13 cellular contexts compared by ENCODE assay signal in genomic region chr1:25259813-25260212, GRCh38. TPM values are rescaled to one million over a fixed set of nuclear protein-coding genes. Genes with fewer than 3 reads are reported as not detected.
DNase-seq lines count a peak whose midpoint lies in the region; ATAC-seq, FAIRE-seq and TF ChIP-seq lines count a peak whose summit lies in the region.
"Not testable (repeated sequence)": the region's sequence is repeated elsewhere in the genome, so short reads cannot be mapped to it uniquely, and the experiment has no call there.
"Had no signal": no experiment of that assay in that cellular context is flagged by ENCODE, and none has a peak within 500 bp of the region (broad histone marks: within the 10 kb centered on the region; RNA-seq: fewer than 3 reads in every experiment).

No MANE protein-coding gene starts in this region.

- not testable (repeated sequence) for H3K79me2 ChIP-seq in PC-3 (ENCODE audit: low read length); K562 (ENCODE audit: control insufficient read depth, insufficient read depth, low read length)

- POLR2A ChIA-PET in CD8-positive, alpha-beta memory T cell (lab: Charles Lee), result interaction anchor here (1.6 kb wide), 1 partner anchor 13 kb away, joined by 5 read pairs; the partner anchor contains the start of gene RSRP1
- POLR2A ChIA-PET in HEK293 (lab: Yijun Ruan, JAX) (interaction anchor here (0.6 kb wide), 1 partner anchor 12 kb away, joined by 3 read pairs; the partner anchor contains the start of gene RSRP1), PC-3 (lab: Charles Lee; ENCODE audit: unreplicated experiment) (interaction anchor here (0.6 kb wide), 1 partner anchor 54 kb away, joined by 6 read pairs; no protein-coding TSS in a partner anchor), K562 (lab: Yijun Ruan, JAX) (interaction anchor here (0.7 kb wide), 1 partner anchor 12 kb away, joined by 5 read pairs; the partner anchor contains the start of gene RSRP1)
- POLR2A ChIA-PET in activated CD4-positive, alpha-beta T cell treated with anti-CD3 and anti-CD28 coated beads for 36 hours (lab: Charles Lee), result interaction anchor here (0.6 to 1.5 kb wide), 2 partner anchors 20 to 28 kb away, joined by 3 read pairs; partner anchors contain the start of gene SYF2

- peak overlapping the region in 6 of 8 donors; percentile 15 to 74 (median 52) for H3K27ac Mint-ChIP-seq in CD8-positive, alpha-beta memory T cell
- H3K27ac Mint-ChIP-seq in activated CD4-positive, alpha-beta T cell treated with anti-CD3 and anti-CD28 coated beads for 36 hours, result peak overlapping the region; percentile 19

- not testable (repeated sequence) for H3K9me3 Mint-ChIP-seq in CD8-positive, alpha-beta memory T cell; activated CD4-positive, alpha-beta T cell treated with anti-CD3 and anti-CD28 coated beads for 36 hours (ENCODE audit: low read depth)

- not testable (repeated sequence) for H3K9me3 ChIP-seq in CD8-positive, alpha-beta memory T cell (ENCODE audit: low read length); HEK293 (ENCODE audit: control insufficient read depth, insufficient read depth, low read depth, low read length); PC-3 (ENCODE audit: low read length); K562 (replicated peaks; ENCODE audit: control insufficient read depth, insufficient read depth, low read depth, low read length)

- intact Hi-C loops in PC-3 (cut with micrococcal nuclease); activated CD4-positive, alpha-beta T cell treated with anti-CD3 and anti-CD28 coated beads for 36 hours (cut with DNase I, micrococcal nuclease); K562 (cut with micrococcal nuclease): not testable (repeated sequence)

- peak in 1 of 2 experiments; percentile 51; a peak in 2 of 4 replicates for TF ChIP-seq RAD21 in K562 (CRISPR knock-in tag; conservative IDR thresholded peaks at IDR 0.05 in 1 of 2, IDR thresholded peaks at IDR 0.05 in 1 of 2)

- not testable (repeated sequence) for H3K4me3 Mint-ChIP-seq in CD8-positive, alpha-beta memory T cell; activated CD4-positive, alpha-beta T cell treated with anti-CD3 and anti-CD28 coated beads for 36 hours

- peaks cover 21 to 60% (median 26%) of the 10 kb centered on the region in 3 donors for H3K4me1 Mint-ChIP-seq in CD8-positive, alpha-beta memory T cell
- peaks cover 18% of the 10 kb centered on the region for H3K4me1 Mint-ChIP-seq in activated CD4-positive, alpha-beta T cell treated with anti-CD3 and anti-CD28 coated beads for 36 hours

- WGBS in K562 (ENCODE audit: insufficient coverage, low coverage, missing lambda C conversion rate), result 31% methylated on average over 5 of the region's 7 CpGs

- H3K27me3 ChIP-seq in CD8-positive, alpha-beta memory T cell (ENCODE audit: insufficient read depth, low read length, poor library complexity, severe bottlenecking); PC-3 (ENCODE audit: low read length); K562 (ENCODE audit: control insufficient read depth in 2 of 2, insufficient read depth in 2 of 2, low read length in 2 of 2): not testable (repeated sequence)

- H3K4me1 ChIP-seq in CD8-positive, alpha-beta memory T cell (ENCODE audit: insufficient read depth, low read length); HEK293 (ENCODE audit: control insufficient read depth, insufficient read depth, low read length); K562 (replicated peaks in 1 of 2; ENCODE audit: control insufficient read depth in 2 of 2, insufficient read depth in 2 of 2, low read length in 2 of 2): not testable (repeated sequence)
- peaks cover 18% of the 10 kb centered on the region for H3K4me1 ChIP-seq in PC-3 (ENCODE audit: insufficient read depth, low read length)

- H3K27me3 Mint-ChIP-seq in CD8-positive, alpha-beta memory T cell; activated CD4-positive, alpha-beta T cell treated with anti-CD3 and anti-CD28 coated beads for 36 hours: not testable (repeated sequence)

- not testable (repeated sequence) for H3K4me3 ChIP-seq in CD8-positive, alpha-beta memory T cell (ENCODE audit: low read length); HEK293 (ENCODE audit: low read depth, low read length); PC-3 (ENCODE audit: low read length); K562

- ATAC-seq in PC-3, result peak; percentile 96
- ATAC-seq in activated CD4-positive, alpha-beta T cell treated with anti-CD3 and anti-CD28 coated beads for 36 hours, result peak; percentile 92
- ATAC-seq in K562, result peak; percentile 84

- peaks cover 0 to 30% (median 4%) of the 10 kb centered on the region in 3 donors for H3K36me3 Mint-ChIP-seq in CD8-positive, alpha-beta memory T cell
- H3K36me3 Mint-ChIP-seq in activated CD4-positive, alpha-beta T cell treated with anti-CD3 and anti-CD28 coated beads for 36 hours (ENCODE audit: low read depth), result peaks cover 10% of the 10 kb centered on the region

- H3K9me1 ChIP-seq in K562 (ENCODE audit: control insufficient read depth, insufficient read depth, low read length), result not testable (repeated sequence)

- in situ Hi-C loops in K562 (cut with MboI), result loop anchor here (5.0 kb wide), 1 partner anchor 87 kb away; no protein-coding TSS in a partner anchor

- peak; percentile 35; the same call in 1 of the 2 replicates for TF ChIP-seq CTCF in HEK293 (tag by site-specific recombination; IDR thresholded peaks at IDR 0.05)
- peak; percentile 29; the same call in 1 of the 2 replicates for TF ChIP-seq CTCF in PC-3 (conservative IDR thresholded peaks at IDR 0.05; ENCODE audit: low read depth, low read length)
- peak; percentile 31 to 46 (median 32); a peak in 2 of 6 replicates for TF ChIP-seq CTCF in K562 (IDR thresholded peaks at IDR 0.05 in 2 of 3, conservative IDR thresholded peaks at IDR 0.05 in 1 of 3; ENCODE audit: insufficient read depth in 2 of 3, low read depth in 1 of 3, low read length in 3 of 3)

- not testable (repeated sequence) for DNase-seq in CD8-positive, alpha-beta memory T cell; activated CD4-positive, alpha-beta T cell treated with anti-CD3 and anti-CD28 coated beads for 36 hours; K562 (ENCODE audit: extremely low read depth in 1 of 4, low spot score in 3 of 4)
- DNase-seq in PC-3, result peak; percentile 56
- peak; percentile 48 for DNase-seq in fibroblast of gingiva (ENCODE audit: low read depth)
- DNase-seq in lung microvascular endothelial cell (ENCODE audit: low read depth in 2 of 2), result peak; percentile 48 to 67
- DNase-seq in stromal cell of bone marrow (ENCODE audit: low read depth), result peak; percentile 16

- H4K20me1 ChIP-seq in PC-3 (ENCODE audit: low read length); K562 (replicated peaks; ENCODE audit: control insufficient read depth, insufficient read depth, low read length): not testable (repeated sequence)

- not testable (repeated sequence) for H3K9ac ChIP-seq in PC-3 (ENCODE audit: low read length); K562 (ENCODE audit: insufficient read depth in 1 of 2, low read depth in 2 of 2, low read length in 2 of 2)

- TF ChIP-seq EP300 in K562 (IDR thresholded peaks at IDR 0.05; ENCODE audit: low read length), result not testable (repeated sequence)

- peak; percentile 83 for FAIRE-seq in K562 (lab: Jason Lieb, UNC)

- not testable (repeated sequence) for H2AFZ ChIP-seq in PC-3 (ENCODE audit: low read length); K562 (ENCODE audit: low read depth, low read length)

- not testable (repeated sequence) for TF ChIP-seq POLR2A in K562 (conservative IDR thresholded peaks at IDR 0.05)

- not testable (repeated sequence) for H3K27ac ChIP-seq in CD8-positive, alpha-beta memory T cell (ENCODE audit: low read depth, low read length); HEK293 (ENCODE audit: extremely low read depth, low read depth, low read length); K562 (ENCODE audit: extremely low read depth, low read depth, low read length)
- H3K27ac ChIP-seq in PC-3 (ENCODE audit: low read length), result peak overlapping the region; percentile 74

- CTCF ChIA-PET in CD8-positive, alpha-beta memory T cell (lab: Charles Lee); activated CD4-positive, alpha-beta T cell treated with anti-CD3 and anti-CD28 coated beads for 36 hours (lab: Charles Lee); K562 (lab: Yijun Ruan, JAX; ENCODE audit: low intra/inter-chr PET ratio): not testable (repeated sequence)
- CTCF ChIA-PET in HEK293 (lab: Yijun Ruan, JAX) (interaction anchor here (0.5 to 0.6 kb wide), 2 partner anchors 144 to 1495 kb away, joined by 4 to 5 read pairs; no protein-coding TSS in a partner anchor), PC-3 (lab: Charles Lee) (interaction anchor here (0.7 kb wide), 1 partner anchor 24 kb away, joined by 3 read pairs; no protein-coding TSS in a partner anchor)

- H3K9me2 ChIP-seq in PC-3 (replicated peaks; ENCODE audit: low read length), result not testable (repeated sequence)

- H3F3A ChIP-seq in PC-3 (ENCODE audit: low read length, unreplicated experiment), result not testable (repeated sequence)

- BruUV-seq in PC-3 (replicated peaks; lab: Mats Ljungman, UMichigan); K562 (replicated peaks; lab: Mats Ljungman, UMichigan): not testable (repeated sequence)

- H3K36me3 ChIP-seq in CD8-positive, alpha-beta memory T cell (ENCODE audit: insufficient read depth, low read length); HEK293 (ENCODE audit: control insufficient read depth in 2 of 2, insufficient read depth in 1 of 2, low read length in 2 of 2); PC-3 (ENCODE audit: low read depth, low read length); K562 (ENCODE audit: control insufficient read depth, insufficient read depth, low read length): not testable (repeated sequence)

- peak overlapping the region; percentile 49 for H3K4me2 ChIP-seq in PC-3 (ENCODE audit: low read length)
- not testable (repeated sequence) for H3K4me2 ChIP-seq in K562 (ENCODE audit: insufficient read depth, low read length)

RNA-seq across cellular contexts. Expression of gene RHD, which starts 12.5 kb away (rescaled TPM):
- total RNA-seq in CD8-positive, alpha-beta memory T cell, result not detected
- polyA plus RNA-seq in CD8-positive, alpha-beta memory T cell, result 0.46 TPM
- not detected in 2 replicates for total RNA-seq in PC-3 (2014; rRNA removed)
- total RNA-seq in activated CD4-positive, alpha-beta T cell treated with anti-CD3 and anti-CD28 coated beads for 36 hours, result not detected
- total RNA-seq in K562 (2011; cell fraction: chromatin; rRNA removed; ENCODE audit: low replicate concordance), result 50.0 and 64.3 TPM in 2 replicates
- 69.5 and 85.3 TPM in 2 replicates for total RNA-seq in K562 (2011; cell fraction: nucleolus; rRNA removed)
- total RNA-seq in K562 (2011; cell fraction: nucleoplasm; rRNA removed), result 63.5 and 69.1 TPM in 2 replicates
- 9.4 and 12.8 TPM in 2 replicates for total RNA-seq in K562 (2014; rRNA removed)
- total RNA-seq in K562 (2014; rRNA removed; fragmentation: Illumina TruSeq; extraction: Trizol), result 12.2 and 15.7 TPM in 2 replicates
- 11.8 and 13.0 TPM in 2 replicates for total RNA-seq in K562 (2015; rRNA removed; fragmentation: Illumina TruSeq; extraction: Trizol)
- 17.5 and 17.8 TPM in 2 replicates for total RNA-seq in K562 (2021)
- 15.0 and 28.8 TPM in 2 replicates for polyA plus RNA-seq in K562 (2011; rRNA removed)
- 15.4 and 22.6 TPM in 2 replicates for polyA plus RNA-seq in K562 (2011; cell fraction: cytosol; rRNA removed)
- 16.8 and 18.6 TPM in 2 replicates for polyA plus RNA-seq in K562 (2011; cell fraction: nucleus; rRNA removed)
- 13.8 and 23.5 TPM in 2 replicates for polyA plus RNA-seq in K562 (2012)
- 13.5 and 13.6 TPM in 2 replicates for polyA plus RNA-seq in K562 (2014; fragmentation: Illumina TruSeq; extraction: Trizol)
- polyA plus RNA-seq in K562 (2014; fragmentation: Nextera tagmentation; extraction: Ambion mirVana), result 10 to 100 TPM; 32.4 TPM
- 8.8 and 9.1 TPM in 2 replicates for polyA plus RNA-seq in K562 (2014; rRNA removed)
- 58.4 and 72.4 TPM in 2 replicates for polyA minus RNA-seq in K562 (2011; rRNA and poly(A)+ RNA removed)
- polyA minus RNA-seq in K562 (2011; cell fraction: cytosol; rRNA and poly(A)+ RNA removed), result 17.1 and 20.4 TPM in 2 replicates
- polyA minus RNA-seq in K562 (2011; cell fraction: nucleus; rRNA and poly(A)+ RNA removed), result 16.2 and 28.3 TPM in 2 replicates
- 0.20 and 0.44 TPM in 2 replicates for total RNA-seq in lung microvascular endothelial cell
- total RNA-seq: G401, left colon, Peyer's patch, prostate gland, WTC11 had no signal

RNA-seq across cellular contexts. Expression of gene RSRP1, which starts 12.6 kb away (rescaled TPM):
- total RNA-seq in CD8-positive, alpha-beta memory T cell, result 100 to 1,000 TPM; 116 to 124 TPM
- polyA plus RNA-seq in CD8-positive, alpha-beta memory T cell, result 47.5 TPM
- total RNA-seq in PC-3 (2014; rRNA removed) (46.8 and 49.4 TPM in 2 replicates), K562 (2014; rRNA removed) (130 and 138 TPM in 2 replicates), K562 (2014; rRNA removed; fragmentation: Illumina TruSeq; extraction: Trizol) (180 and 197 TPM in 2 replicates), K562 (2015; rRNA removed; fragmentation: Illumina TruSeq; extraction: Trizol) (164 and 183 TPM in 2 replicates), K562 (2021) (146 and 159 TPM in 2 replicates), lung microvascular endothelial cell (71.7 and 154 TPM in 2 replicates)
- 100 to 1,000 TPM in 1 of 2 experiments, 10 to 100 TPM in 1; 86.8 to 120 TPM for total RNA-seq in activated CD4-positive, alpha-beta T cell treated with anti-CD3 and anti-CD28 coated beads for 36 hours
- 639 and 767 TPM in 2 replicates for total RNA-seq in K562 (2011; cell fraction: chromatin; rRNA removed; ENCODE audit: low replicate concordance)
- total RNA-seq in K562 (2011; cell fraction: nucleolus; rRNA removed), result 540 and 629 TPM in 2 replicates
- 507 and 548 TPM in 2 replicates for total RNA-seq in K562 (2011; cell fraction: nucleoplasm; rRNA removed)
- polyA plus RNA-seq in K562 (2011; rRNA removed) (195 and 220 TPM in 2 replicates), K562 (2014; fragmentation: Illumina TruSeq; extraction: Trizol) (96.2 and 113 TPM in 2 replicates), K562 (2014; fragmentation: Nextera tagmentation; extraction: Ambion mirVana) (10 to 100 TPM; 27.2 to 35.0 TPM), K562 (2014; rRNA removed) (237 and 283 TPM in 2 replicates)
- polyA plus RNA-seq in K562 (2011; cell fraction: cytosol; rRNA removed), result 55.7 and 97.9 TPM in 2 replicates
- 585 and 591 TPM in 2 replicates for polyA plus RNA-seq in K562 (2011; cell fraction: nucleus; rRNA removed)
- 148 and 265 TPM in 2 replicates for polyA plus RNA-seq in K562 (2012)
- 155 and 167 TPM in 2 replicates for polyA minus RNA-seq in K562 (2011; rRNA and poly(A)+ RNA removed)
- 71.5 and 87.6 TPM in 2 replicates for polyA minus RNA-seq in K562 (2011; cell fraction: cytosol; rRNA and poly(A)+ RNA removed)
- polyA minus RNA-seq in K562 (2011; cell fraction: nucleus; rRNA and poly(A)+ RNA removed), result 323 and 418 TPM in 2 replicates

RNA-seq across cellular contexts. Expression of gene SYF2, which starts 27.5 kb away (rescaled TPM):
- total RNA-seq in CD8-positive, alpha-beta memory T cell, result 10 to 100 TPM; 38.4 to 40.4 TPM
- 90.7 TPM for polyA plus RNA-seq in CD8-positive, alpha-beta memory T cell
- total RNA-seq in PC-3 (2014; rRNA removed) (29.8 and 31.0 TPM in 2 replicates), K562 (2014; rRNA removed) (38.2 and 43.2 TPM in 2 replicates), K562 (2014; rRNA removed; fragmentation: Illumina TruSeq; extraction: Trizol) (59.3 and 80.6 TPM in 2 replicates), K562 (2015; rRNA removed; fragmentation: Illumina TruSeq; extraction: Trizol) (51.2 and 54.6 TPM in 2 replicates), K562 (2021) (27.5 and 35.6 TPM in 2 replicates), lung microvascular endothelial cell (27.9 and 31.2 TPM in 2 replicates)
- total RNA-seq in activated CD4-positive, alpha-beta T cell treated with anti-CD3 and anti-CD28 coated beads for 36 hours, result 10 to 100 TPM; 39.0 to 42.4 TPM
- total RNA-seq in K562 (2011; cell fraction: chromatin; rRNA removed; ENCODE audit: low replicate concordance), result 15.7 and 26.6 TPM in 2 replicates
- total RNA-seq in K562 (2011; cell fraction: nucleolus; rRNA removed), result 12.9 and 16.7 TPM in 2 replicates
- 22.2 and 24.0 TPM in 2 replicates for total RNA-seq in K562 (2011; cell fraction: nucleoplasm; rRNA removed)
- polyA plus RNA-seq in K562 (2011; rRNA removed) (33.7 and 36.5 TPM in 2 replicates), K562 (2014; fragmentation: Illumina TruSeq; extraction: Trizol) (66.5 and 80.2 TPM in 2 replicates), K562 (2014; fragmentation: Nextera tagmentation; extraction: Ambion mirVana) (10 to 100 TPM; 20.9 to 21.9 TPM), K562 (2014; rRNA removed) (52.5 and 69.0 TPM in 2 replicates)
- 3.4 and 12.2 TPM in 2 replicates for polyA plus RNA-seq in K562 (2011; cell fraction: cytosol; rRNA removed)
- 5.5 and 9.8 TPM in 2 replicates for polyA plus RNA-seq in K562 (2011; cell fraction: nucleus; rRNA removed)
- polyA plus RNA-seq in K562 (2012), result 51.2 and 71.0 TPM in 2 replicates
- polyA minus RNA-seq in K562 (2011; rRNA and poly(A)+ RNA removed), result 13.7 and 20.1 TPM in 2 replicates
- polyA minus RNA-seq in K562 (2011; cell fraction: cytosol; rRNA and poly(A)+ RNA removed), result 5.4 and 7.2 TPM in 2 replicates
- polyA minus RNA-seq in K562 (2011; cell fraction: nucleus; rRNA and poly(A)+ RNA removed), result 6.5 and 14.8 TPM in 2 replicates
